ENCODE assay signal across 22 cellular contexts in genomic region chr19:30646806-30647205, GRCh38.
"Had no signal": no experiment of that assay in that cellular context is flagged by ENCODE, and none has a peak within 500 bp of the region (broad histone marks: within the 10 kb centered on the region; RNA-seq: fewer than 3 reads in every experiment).

No MANE protein-coding gene starts in this region.

- H3K9me3 Mint-ChIP-seq: dendritic cell treated with granulocyte-macrophage colony-stimulating factor and Interleukin-4, amounts not matched to agents 40 ng/mL and 50 ng/mL, for 4 days; effector memory CD8-positive, alpha-beta T cell; endodermal cell had no signal

- H3K36me3 Mint-ChIP-seq: memory B cell had no signal

- H3K36me3 ChIP-seq: colonic mucosa, esophagus squamous epithelium, gastrocnemius medialis, heart right ventricle, left lung, lower lobe of right lung had no signal

- H3K27ac Mint-ChIP-seq: dendritic cell treated with granulocyte-macrophage colony-stimulating factor and Interleukin-4, amounts not matched to agents 40 ng/mL and 50 ng/mL, for 4 days; effector memory CD8-positive, alpha-beta T cell; endodermal cell; memory B cell had no signal

- H3K27ac ChIP-seq: colonic mucosa, epithelial cell of prostate, esophagus squamous epithelium, gastrocnemius medialis, heart right ventricle, left lung, lower lobe of right lung had no signal

- H3K4me1 ChIP-seq: colonic mucosa, esophagus squamous epithelium, gastrocnemius medialis, heart right ventricle, left lung, lower lobe of right lung had no signal

- H3K4me1 Mint-ChIP-seq: memory B cell had no signal

- H3K4me3 ChIP-seq: colonic mucosa, esophagus squamous epithelium, gastrocnemius medialis, heart right ventricle, left lung, lower lobe of right lung had no signal

- H3K27me3 ChIP-seq: colonic mucosa had no signal

- H3K4me3 Mint-ChIP-seq: dendritic cell treated with granulocyte-macrophage colony-stimulating factor and Interleukin-4, amounts not matched to agents 40 ng/mL and 50 ng/mL, for 4 days; effector memory CD8-positive, alpha-beta T cell; endodermal cell; memory B cell had no signal

- DNase-seq: colonic mucosa; cortex of kidney; effector CD8-positive, alpha-beta T cell; effector memory CD8-positive, alpha-beta T cell; endodermal cell; erythroblast; esophagus squamous epithelium; foreskin fibroblast; foreskin melanocyte; gastrocnemius medialis; glutamatergic neuron; heart right ventricle; hippocampal formation; left cardiac atrium; left lung; left ventricle myocardium superior; lower lobe of right lung; mesendoderm; midbrain had no signal

- H3K9me3 ChIP-seq: colonic mucosa, esophagus squamous epithelium, gastrocnemius medialis, heart right ventricle, left lung, lower lobe of right lung had no signal
